1 cellular context compared by ENCODE assay signal in the genomic region with DNA sequence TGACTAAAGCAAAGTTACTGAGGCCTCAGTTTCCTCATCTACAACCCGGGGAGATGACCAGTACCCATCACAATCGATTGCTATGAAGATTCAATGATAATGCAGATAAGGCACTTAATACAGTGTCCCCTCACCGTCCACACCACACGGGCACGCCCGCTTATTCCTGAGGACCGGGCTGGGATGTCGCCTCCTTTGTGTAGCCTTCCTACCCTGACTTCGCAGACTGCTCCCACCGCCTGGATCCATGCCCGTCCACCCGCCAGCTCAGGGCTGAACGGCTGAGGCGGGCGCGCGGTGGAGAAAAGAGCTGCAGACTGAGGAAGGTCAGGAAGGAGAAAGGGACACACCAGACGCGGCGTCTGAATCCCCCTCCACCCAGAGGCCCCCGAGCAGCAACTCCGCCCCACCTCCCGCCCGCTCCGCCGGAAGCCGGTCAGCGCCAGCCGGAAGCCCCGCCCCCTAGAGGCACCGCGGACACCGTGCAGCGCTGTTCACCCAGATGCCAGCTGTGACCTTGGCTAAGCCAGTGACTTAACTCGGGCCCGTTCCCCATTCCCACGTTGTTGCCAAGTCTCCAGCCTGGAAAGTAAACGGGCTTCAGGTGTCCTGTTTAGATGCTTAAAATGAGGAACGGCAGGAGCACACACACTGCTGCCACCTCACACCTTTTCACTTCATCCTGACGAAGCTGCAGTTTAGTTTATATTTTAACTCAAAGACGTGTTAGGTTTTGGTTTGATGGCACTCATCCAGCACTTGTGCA.
TF ChIP-seq lines count a peak whose summit lies in the region.

A gene (minus strand): TSS at position 403 of the 766 bp plus-strand sequence.

TF ChIP-seq in K562, 482 proteins besides CTCF, POLR2A, EP300 and RAD21 (continued from another document and continues in another):
- 0 out of 2 replicates have a peak, but pooled peaks have one; percentile 9 for TF ChIP-seq ZC3H11A (IDR thresholded peaks at IDR 0.05; ENCODE audit: low read depth, low read length)
- TF ChIP-seq PHB (CRISPR knock-in tag; IDR thresholded peaks at IDR 0.05), result peak; percentile 54; the same call in 1 of the 2 replicates
- TF ChIP-seq CBFA2T3 (IDR thresholded peaks at IDR 0.05), result no peak
- no peak for TF ChIP-seq YBX1 (IDR thresholded peaks at IDR 0.05)
- TF ChIP-seq KDM4B (IDR thresholded peaks at IDR 0.05; ENCODE audit: borderline replicate concordance in 2 of 2, low read depth in 1 of 2), result no peak
- TF ChIP-seq SMARCB1 (IDR thresholded peaks at IDR 0.05; ENCODE audit: insufficient read length, low read depth), result no peak
- TF ChIP-seq, protein P1, sequence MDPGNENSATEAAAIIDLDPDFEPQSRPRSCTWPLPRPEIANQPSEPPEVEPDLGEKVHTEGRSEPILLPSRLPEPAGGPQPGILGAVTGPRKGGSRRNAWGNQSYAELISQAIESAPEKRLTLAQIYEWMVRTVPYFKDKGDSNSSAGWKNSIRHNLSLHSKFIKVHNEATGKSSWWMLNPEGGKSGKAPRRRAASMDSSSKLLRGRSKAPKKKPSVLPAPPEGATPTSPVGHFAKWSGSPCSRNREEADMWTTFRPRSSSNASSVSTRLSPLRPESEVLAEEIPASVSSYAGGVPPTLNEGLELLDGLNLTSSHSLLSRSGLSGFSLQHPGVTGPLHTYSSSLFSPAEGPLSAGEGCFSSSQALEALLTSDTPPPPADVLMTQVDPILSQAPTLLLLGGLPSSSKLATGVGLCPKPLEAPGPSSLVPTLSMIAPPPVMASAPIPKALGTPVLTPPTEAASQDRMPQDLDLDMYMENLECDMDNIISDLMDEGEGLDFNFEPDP (CRISPR knock-in tag; IDR thresholded peaks at IDR 0.05), result no peak
- TF ChIP-seq SIX5 (IDR thresholded peaks at IDR 0.05; ENCODE audit: borderline replicate concordance in 1 of 2, insufficient read depth in 1 of 2, low read depth in 1 of 2, low read length in 2 of 2), result no peak
- no peak for TF ChIP-seq TCF7L2 (IDR thresholded peaks at IDR 0.05; ENCODE audit: low read depth, low read length)
- TF ChIP-seq, protein P2, sequence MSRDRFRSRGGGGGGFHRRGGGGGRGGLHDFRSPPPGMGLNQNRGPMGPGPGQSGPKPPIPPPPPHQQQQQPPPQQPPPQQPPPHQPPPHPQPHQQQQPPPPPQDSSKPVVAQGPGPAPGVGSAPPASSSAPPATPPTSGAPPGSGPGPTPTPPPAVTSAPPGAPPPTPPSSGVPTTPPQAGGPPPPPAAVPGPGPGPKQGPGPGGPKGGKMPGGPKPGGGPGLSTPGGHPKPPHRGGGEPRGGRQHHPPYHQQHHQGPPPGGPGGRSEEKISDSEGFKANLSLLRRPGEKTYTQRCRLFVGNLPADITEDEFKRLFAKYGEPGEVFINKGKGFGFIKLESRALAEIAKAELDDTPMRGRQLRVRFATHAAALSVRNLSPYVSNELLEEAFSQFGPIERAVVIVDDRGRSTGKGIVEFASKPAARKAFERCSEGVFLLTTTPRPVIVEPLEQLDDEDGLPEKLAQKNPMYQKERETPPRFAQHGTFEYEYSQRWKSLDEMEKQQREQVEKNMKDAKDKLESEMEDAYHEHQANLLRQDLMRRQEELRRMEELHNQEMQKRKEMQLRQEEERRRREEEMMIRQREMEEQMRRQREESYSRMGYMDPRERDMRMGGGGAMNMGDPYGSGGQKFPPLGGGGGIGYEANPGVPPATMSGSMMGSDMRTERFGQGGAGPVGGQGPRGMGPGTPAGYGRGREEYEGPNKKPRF (IDR thresholded peaks at IDR 0.05; ENCODE audit: low read depth, low read length), result no peak
- TF ChIP-seq ZNF561 (CRISPR knock-in tag; conservative IDR thresholded peaks at IDR 0.05), result no peak
- TF ChIP-seq, protein P3, sequence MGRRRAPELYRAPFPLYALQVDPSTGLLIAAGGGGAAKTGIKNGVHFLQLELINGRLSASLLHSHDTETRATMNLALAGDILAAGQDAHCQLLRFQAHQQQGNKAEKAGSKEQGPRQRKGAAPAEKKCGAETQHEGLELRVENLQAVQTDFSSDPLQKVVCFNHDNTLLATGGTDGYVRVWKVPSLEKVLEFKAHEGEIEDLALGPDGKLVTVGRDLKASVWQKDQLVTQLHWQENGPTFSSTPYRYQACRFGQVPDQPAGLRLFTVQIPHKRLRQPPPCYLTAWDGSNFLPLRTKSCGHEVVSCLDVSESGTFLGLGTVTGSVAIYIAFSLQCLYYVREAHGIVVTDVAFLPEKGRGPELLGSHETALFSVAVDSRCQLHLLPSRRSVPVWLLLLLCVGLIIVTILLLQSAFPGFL (CRISPR knock-in tag; IDR thresholded peaks at IDR 0.05), result no peak
- TF ChIP-seq HMG20B (CRISPR knock-in tag; IDR thresholded peaks at IDR 0.05), result no peak
- TF ChIP-seq, protein P4, sequence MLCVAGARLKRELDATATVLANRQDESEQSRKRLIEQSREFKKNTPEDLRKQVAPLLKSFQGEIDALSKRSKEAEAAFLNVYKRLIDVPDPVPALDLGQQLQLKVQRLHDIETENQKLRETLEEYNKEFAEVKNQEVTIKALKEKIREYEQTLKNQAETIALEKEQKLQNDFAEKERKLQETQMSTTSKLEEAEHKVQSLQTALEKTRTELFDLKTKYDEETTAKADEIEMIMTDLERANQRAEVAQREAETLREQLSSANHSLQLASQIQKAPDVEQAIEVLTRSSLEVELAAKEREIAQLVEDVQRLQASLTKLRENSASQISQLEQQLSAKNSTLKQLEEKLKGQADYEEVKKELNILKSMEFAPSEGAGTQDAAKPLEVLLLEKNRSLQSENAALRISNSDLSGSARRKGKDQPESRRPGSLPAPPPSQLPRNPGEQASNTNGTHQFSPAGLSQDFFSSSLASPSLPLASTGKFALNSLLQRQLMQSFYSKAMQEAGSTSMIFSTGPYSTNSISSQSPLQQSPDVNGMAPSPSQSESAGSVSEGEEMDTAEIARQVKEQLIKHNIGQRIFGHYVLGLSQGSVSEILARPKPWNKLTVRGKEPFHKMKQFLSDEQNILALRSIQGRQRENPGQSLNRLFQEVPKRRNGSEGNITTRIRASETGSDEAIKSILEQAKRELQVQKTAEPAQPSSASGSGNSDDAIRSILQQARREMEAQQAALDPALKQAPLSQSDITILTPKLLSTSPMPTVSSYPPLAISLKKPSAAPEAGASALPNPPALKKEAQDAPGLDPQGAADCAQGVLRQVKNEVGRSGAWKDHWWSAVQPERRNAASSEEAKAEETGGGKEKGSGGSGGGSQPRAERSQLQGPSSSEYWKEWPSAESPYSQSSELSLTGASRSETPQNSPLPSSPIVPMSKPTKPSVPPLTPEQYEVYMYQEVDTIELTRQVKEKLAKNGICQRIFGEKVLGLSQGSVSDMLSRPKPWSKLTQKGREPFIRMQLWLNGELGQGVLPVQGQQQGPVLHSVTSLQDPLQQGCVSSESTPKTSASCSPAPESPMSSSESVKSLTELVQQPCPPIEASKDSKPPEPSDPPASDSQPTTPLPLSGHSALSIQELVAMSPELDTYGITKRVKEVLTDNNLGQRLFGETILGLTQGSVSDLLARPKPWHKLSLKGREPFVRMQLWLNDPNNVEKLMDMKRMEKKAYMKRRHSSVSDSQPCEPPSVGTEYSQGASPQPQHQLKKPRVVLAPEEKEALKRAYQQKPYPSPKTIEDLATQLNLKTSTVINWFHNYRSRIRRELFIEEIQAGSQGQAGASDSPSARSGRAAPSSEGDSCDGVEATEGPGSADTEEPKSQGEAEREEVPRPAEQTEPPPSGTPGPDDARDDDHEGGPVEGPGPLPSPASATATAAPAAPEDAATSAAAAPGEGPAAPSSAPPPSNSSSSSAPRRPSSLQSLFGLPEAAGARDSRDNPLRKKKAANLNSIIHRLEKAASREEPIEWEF (CRISPR knock-in tag; IDR thresholded peaks at IDR 0.05), result no peak
- no peak for TF ChIP-seq DPF2 (IDR thresholded peaks at IDR 0.05)
- TF ChIP-seq POLR2B (IDR thresholded peaks at IDR 0.05; ENCODE audit: low read depth, partially characterized antibody), result peak; percentile 82
- TF ChIP-seq, protein P5, sequence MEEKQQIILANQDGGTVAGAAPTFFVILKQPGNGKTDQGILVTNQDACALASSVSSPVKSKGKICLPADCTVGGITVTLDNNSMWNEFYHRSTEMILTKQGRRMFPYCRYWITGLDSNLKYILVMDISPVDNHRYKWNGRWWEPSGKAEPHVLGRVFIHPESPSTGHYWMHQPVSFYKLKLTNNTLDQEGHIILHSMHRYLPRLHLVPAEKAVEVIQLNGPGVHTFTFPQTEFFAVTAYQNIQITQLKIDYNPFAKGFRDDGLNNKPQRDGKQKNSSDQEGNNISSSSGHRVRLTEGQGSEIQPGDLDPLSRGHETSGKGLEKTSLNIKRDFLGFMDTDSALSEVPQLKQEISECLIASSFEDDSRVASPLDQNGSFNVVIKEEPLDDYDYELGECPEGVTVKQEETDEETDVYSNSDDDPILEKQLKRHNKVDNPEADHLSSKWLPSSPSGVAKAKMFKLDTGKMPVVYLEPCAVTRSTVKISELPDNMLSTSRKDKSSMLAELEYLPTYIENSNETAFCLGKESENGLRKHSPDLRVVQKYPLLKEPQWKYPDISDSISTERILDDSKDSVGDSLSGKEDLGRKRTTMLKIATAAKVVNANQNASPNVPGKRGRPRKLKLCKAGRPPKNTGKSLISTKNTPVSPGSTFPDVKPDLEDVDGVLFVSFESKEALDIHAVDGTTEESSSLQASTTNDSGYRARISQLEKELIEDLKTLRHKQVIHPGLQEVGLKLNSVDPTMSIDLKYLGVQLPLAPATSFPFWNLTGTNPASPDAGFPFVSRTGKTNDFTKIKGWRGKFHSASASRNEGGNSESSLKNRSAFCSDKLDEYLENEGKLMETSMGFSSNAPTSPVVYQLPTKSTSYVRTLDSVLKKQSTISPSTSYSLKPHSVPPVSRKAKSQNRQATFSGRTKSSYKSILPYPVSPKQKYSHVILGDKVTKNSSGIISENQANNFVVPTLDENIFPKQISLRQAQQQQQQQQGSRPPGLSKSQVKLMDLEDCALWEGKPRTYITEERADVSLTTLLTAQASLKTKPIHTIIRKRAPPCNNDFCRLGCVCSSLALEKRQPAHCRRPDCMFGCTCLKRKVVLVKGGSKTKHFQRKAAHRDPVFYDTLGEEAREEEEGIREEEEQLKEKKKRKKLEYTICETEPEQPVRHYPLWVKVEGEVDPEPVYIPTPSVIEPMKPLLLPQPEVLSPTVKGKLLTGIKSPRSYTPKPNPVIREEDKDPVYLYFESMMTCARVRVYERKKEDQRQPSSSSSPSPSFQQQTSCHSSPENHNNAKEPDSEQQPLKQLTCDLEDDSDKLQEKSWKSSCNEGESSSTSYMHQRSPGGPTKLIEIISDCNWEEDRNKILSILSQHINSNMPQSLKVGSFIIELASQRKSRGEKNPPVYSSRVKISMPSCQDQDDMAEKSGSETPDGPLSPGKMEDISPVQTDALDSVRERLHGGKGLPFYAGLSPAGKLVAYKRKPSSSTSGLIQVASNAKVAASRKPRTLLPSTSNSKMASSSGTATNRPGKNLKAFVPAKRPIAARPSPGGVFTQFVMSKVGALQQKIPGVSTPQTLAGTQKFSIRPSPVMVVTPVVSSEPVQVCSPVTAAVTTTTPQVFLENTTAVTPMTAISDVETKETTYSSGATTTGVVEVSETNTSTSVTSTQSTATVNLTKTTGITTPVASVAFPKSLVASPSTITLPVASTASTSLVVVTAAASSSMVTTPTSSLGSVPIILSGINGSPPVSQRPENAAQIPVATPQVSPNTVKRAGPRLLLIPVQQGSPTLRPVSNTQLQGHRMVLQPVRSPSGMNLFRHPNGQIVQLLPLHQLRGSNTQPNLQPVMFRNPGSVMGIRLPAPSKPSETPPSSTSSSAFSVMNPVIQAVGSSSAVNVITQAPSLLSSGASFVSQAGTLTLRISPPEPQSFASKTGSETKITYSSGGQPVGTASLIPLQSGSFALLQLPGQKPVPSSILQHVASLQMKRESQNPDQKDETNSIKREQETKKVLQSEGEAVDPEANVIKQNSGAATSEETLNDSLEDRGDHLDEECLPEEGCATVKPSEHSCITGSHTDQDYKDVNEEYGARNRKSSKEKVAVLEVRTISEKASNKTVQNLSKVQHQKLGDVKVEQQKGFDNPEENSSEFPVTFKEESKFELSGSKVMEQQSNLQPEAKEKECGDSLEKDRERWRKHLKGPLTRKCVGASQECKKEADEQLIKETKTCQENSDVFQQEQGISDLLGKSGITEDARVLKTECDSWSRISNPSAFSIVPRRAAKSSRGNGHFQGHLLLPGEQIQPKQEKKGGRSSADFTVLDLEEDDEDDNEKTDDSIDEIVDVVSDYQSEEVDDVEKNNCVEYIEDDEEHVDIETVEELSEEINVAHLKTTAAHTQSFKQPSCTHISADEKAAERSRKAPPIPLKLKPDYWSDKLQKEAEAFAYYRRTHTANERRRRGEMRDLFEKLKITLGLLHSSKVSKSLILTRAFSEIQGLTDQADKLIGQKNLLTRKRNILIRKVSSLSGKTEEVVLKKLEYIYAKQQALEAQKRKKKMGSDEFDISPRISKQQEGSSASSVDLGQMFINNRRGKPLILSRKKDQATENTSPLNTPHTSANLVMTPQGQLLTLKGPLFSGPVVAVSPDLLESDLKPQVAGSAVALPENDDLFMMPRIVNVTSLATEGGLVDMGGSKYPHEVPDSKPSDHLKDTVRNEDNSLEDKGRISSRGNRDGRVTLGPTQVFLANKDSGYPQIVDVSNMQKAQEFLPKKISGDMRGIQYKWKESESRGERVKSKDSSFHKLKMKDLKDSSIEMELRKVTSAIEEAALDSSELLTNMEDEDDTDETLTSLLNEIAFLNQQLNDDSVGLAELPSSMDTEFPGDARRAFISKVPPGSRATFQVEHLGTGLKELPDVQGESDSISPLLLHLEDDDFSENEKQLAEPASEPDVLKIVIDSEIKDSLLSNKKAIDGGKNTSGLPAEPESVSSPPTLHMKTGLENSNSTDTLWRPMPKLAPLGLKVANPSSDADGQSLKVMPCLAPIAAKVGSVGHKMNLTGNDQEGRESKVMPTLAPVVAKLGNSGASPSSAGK (IDR thresholded peaks at IDR 0.05), result peak; percentile 53
- TF ChIP-seq, protein P6, sequence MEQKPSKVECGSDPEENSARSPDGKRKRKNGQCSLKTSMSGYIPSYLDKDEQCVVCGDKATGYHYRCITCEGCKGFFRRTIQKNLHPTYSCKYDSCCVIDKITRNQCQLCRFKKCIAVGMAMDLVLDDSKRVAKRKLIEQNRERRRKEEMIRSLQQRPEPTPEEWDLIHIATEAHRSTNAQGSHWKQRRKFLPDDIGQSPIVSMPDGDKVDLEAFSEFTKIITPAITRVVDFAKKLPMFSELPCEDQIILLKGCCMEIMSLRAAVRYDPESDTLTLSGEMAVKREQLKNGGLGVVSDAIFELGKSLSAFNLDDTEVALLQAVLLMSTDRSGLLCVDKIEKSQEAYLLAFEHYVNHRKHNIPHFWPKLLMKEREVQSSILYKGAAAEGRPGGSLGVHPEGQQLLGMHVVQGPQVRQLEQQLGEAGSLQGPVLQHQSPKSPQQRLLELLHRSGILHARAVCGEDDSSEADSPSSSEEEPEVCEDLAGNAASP (IDR thresholded peaks at IDR 0.05), result no peak
- no peak for TF ChIP-seq RBBP5 (IDR thresholded peaks at IDR 0.05; ENCODE audit: borderline replicate concordance, insufficient read depth, low read length, poor library complexity, severe bottlenecking)
- TF ChIP-seq, protein P7, sequence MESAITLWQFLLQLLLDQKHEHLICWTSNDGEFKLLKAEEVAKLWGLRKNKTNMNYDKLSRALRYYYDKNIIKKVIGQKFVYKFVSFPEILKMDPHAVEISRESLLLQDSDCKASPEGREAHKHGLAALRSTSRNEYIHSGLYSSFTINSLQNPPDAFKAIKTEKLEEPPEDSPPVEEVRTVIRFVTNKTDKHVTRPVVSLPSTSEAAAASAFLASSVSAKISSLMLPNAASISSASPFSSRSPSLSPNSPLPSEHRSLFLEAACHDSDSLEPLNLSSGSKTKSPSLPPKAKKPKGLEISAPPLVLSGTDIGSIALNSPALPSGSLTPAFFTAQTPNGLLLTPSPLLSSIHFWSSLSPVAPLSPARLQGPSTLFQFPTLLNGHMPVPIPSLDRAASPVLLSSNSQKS (CRISPR knock-in tag; IDR thresholded peaks at IDR 0.05), result no peak
- TF ChIP-seq GTF2F1 (IDR thresholded peaks at IDR 0.05; ENCODE audit: low read depth, low read length), result no peak
